17 cellular contexts compared by ENCODE assay signal in genomic region chr16:89912627-89913026, GRCh38.
"Had no signal": no experiment of that assay in that cellular context is flagged by ENCODE, and none has a peak within 500 bp of the region (broad histone marks: within the 10 kb centered on the region; RNA-seq: fewer than 3 reads in every experiment).

No MANE protein-coding gene starts in this region.

- H3K9me3 Mint-ChIP-seq: naive thymus-derived CD4-positive, alpha-beta T cell had no signal

- DNase-seq: colonic mucosa; dermis blood vessel endothelial cell; esophagus squamous epithelium; foreskin fibroblast; glutamatergic neuron; islet precursor cell; mammary epithelial cell; naive thymus-derived CD4-positive, alpha-beta T cell; posterior cingulate gyrus; small intestine; stimulated activated CD4-positive, alpha-beta T cell treated with anti-CD3 and anti-CD28 coated beads, Interleukin-12 subunit alpha, Interleukin-12 subunit beta, amount 100 ng/mL, for 4 hours; stimulated activated naive CD4-positive, alpha-beta T cell; stomach; substantia nigra; trophoblast cell had no signal

- H3K4me3 Mint-ChIP-seq: naive thymus-derived CD4-positive, alpha-beta T cell had no signal

- H3K36me3 ChIP-seq: colonic mucosa had no signal

- H3K27me3 ChIP-seq: colonic mucosa, esophagus squamous epithelium, gastroesophageal sphincter had no signal

- FAIRE-seq: small intestine had no signal

- H3K4me3 ChIP-seq: colonic mucosa, esophagus squamous epithelium, gastroesophageal sphincter, stomach, thoracic aorta had no signal

- ATAC-seq: gastroesophageal sphincter; naive thymus-derived CD4-positive, alpha-beta T cell had no signal

- H3K27ac Mint-ChIP-seq: naive thymus-derived CD4-positive, alpha-beta T cell had no signal

- H3K9me3 ChIP-seq: colonic mucosa, esophagus squamous epithelium, gastroesophageal sphincter, stomach, thoracic aorta had no signal
